ENCODE assay signal across 8 cellular contexts in genomic region chr17:77374170-77374936, GRCh38.
DNase-seq lines count a peak whose midpoint lies in the region; ATAC-seq, FAIRE-seq and TF ChIP-seq lines count a peak whose summit lies in the region.

No MANE protein-coding gene starts in this region.

- DNase-seq in CD1c-positive myeloid dendritic cell (ENCODE audit: extremely low spot score) (peak; percentile 78), cerebellum (ENCODE audit: low spot score) (peak; percentile 76), kidney (peak; percentile 95)
- peak; percentile 47 to 62 for DNase-seq in stimulated activated CD4-positive, alpha-beta T cell treated with anti-CD3 and anti-CD28 coated beads, Interleukin-12 subunit alpha, Interleukin-12 subunit beta, amount 100 ng/mL, for 24 hours (ENCODE audit: low read depth in 2 of 2)

- TF ChIP-seq RAD21 in Ishikawa (IDR thresholded peaks at IDR 0.05; ENCODE audit: low read depth), result no peak

- H3K9ac ChIP-seq in kidney (ENCODE audit: low read length in 2 of 2), result peak overlapping the region; percentile 79 to 89

- no peak for FAIRE-seq in kidney (lab: Jason Lieb, UNC)

- H3K9me3 ChIP-seq in kidney (ENCODE audit: control insufficient read depth in 1 of 2, low read length in 2 of 2), result no peaks in the 10 kb centered on the region

- peak overlapping the region; percentile 75 to 76 for H3K4me3 ChIP-seq in kidney (ENCODE audit: low read length in 2 of 2)

- H3K4me1 ChIP-seq in kidney (ENCODE audit: control insufficient read depth in 1 of 2, insufficient read depth in 1 of 2, low read depth in 1 of 2, low read length in 2 of 2), result peaks cover 32 to 59% of the 10 kb centered on the region in 2 donors

- peak; percentile 15 for TF ChIP-seq CTCF in kidney (IDR thresholded peaks at IDR 0.05; ENCODE audit: borderline replicate concordance, extremely low read depth, insufficient read depth)

- no peaks in the 10 kb centered on the region for H3K36me3 ChIP-seq in kidney (ENCODE audit: control insufficient read depth in 1 of 2, insufficient read depth in 2 of 2, low read length in 2 of 2)

- intact Hi-C loops in kidney (cut with DNase I), result no loop called here

- H3K27ac ChIP-seq in kidney (ENCODE audit: low read depth in 2 of 2, low read length in 2 of 2), result peak overlapping the region; percentile 97

- no peak; the same call in 1 of the 2 replicates for TF ChIP-seq EP300 in Ishikawa (IDR thresholded peaks at IDR 0.05; ENCODE audit: borderline replicate concordance)

- peak; percentile 57 to 70 for ATAC-seq in activated CD4-positive, CD25-positive, alpha-beta regulatory T cell treated with anti-CD3 and anti-CD28 coated beads, Interleukin-2, amount 50 U/mL, for 24 hours
- ATAC-seq in HG03039 (IDR thresholded peaks at IDR 0.05; ENCODE audit: unreplicated experiment) (no peak), GM21576 (IDR thresholded peaks at IDR 0.05; ENCODE audit: unreplicated experiment) (no peak)

TF ChIP-seq in Ishikawa, 13 proteins besides CTCF, POLR2A, EP300 and RAD21:
- peak; percentile 62; the same call in 1 of the 2 replicates for TF ChIP-seq ZBTB7A (IDR thresholded peaks at IDR 0.05; ENCODE audit: low read depth)
- no peak for TF ChIP-seq TEAD4 (IDR thresholded peaks at IDR 0.05)
- TF ChIP-seq NFIC (IDR thresholded peaks at IDR 0.05), result peak; percentile 74
- TF ChIP-seq TCF12 (IDR thresholded peaks at IDR 0.05; ENCODE audit: low read depth), result 0 out of 2 replicates have a peak, but pooled peaks have one; percentile 13
- TF ChIP-seq, protein P1, sequence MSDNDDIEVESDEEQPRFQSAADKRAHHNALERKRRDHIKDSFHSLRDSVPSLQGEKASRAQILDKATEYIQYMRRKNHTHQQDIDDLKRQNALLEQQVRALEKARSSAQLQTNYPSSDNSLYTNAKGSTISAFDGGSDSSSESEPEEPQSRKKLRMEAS (IDR thresholded peaks at IDR 0.05), result peak; percentile 39; the same call in 1 of the 2 replicates

Comparison
In these comparisons a context has a peak if more than half of its experiments do, and no peak if none do; other contexts are left out.
1. ATAC-seq: peak in activated CD4-positive, CD25-positive, alpha-beta regulatory T cell treated with anti-CD3 and anti-CD28 coated beads, Interleukin-2, amount 50 U/mL, for 24 hours (2 of 2); none in HG03039 (single experiment) and GM21576 (single experiment).
2. Peak in every context shown above with its lines, with median percentiles within 50 percentile points of each other: DNase-seq.